ENCODE assay signal across 13 cellular contexts in genomic region chr2:44928660-44929471, GRCh38. TPM values are rescaled to one million over a fixed set of nuclear protein-coding genes. Genes with fewer than 3 reads are reported as not detected.
DNase-seq lines count a peak whose midpoint lies in the region; ATAC-seq and TF ChIP-seq lines count a peak whose summit lies in the region.
"Had no signal": no experiment of that assay in that cellular context is flagged by ENCODE, and none has a peak within 500 bp of the region (broad histone marks: within the 10 kb centered on the region; RNA-seq: fewer than 3 reads in every experiment).

No MANE protein-coding gene starts in this region.

- H3K79me1 ChIP-seq in trophoblast cell (ENCODE audit: low read length): no peaks in the 10 kb centered on the region

- H2BK120ac ChIP-seq in trophoblast cell (ENCODE audit: insufficient read depth, low read length, poor library complexity): no peak overlapping the region

- intact Hi-C loops in heart right ventricle (cut with DNase I) (no loop called here), Right ventricle myocardium superior (cut with DNase I) (no loop called here)

- H3K36me3 ChIP-seq in heart right ventricle (no peaks in the 10 kb centered on the region), trophoblast cell (ENCODE audit: control insufficient read depth in 1 of 2, insufficient read depth in 2 of 2, low read length in 2 of 2) (no peaks in the 10 kb centered on the region)
- H3K36me3 ChIP-seq: esophagus squamous epithelium had no signal

- H3K27me3 ChIP-seq in heart right ventricle (peaks cover 49 to 100% (median 100%) of the 10 kb centered on the region in 7 donors), foreskin keratinocyte (peaks cover 100% of the 10 kb centered on the region), trophoblast cell (ENCODE audit: insufficient read depth, low read length) (peaks cover 78% of the 10 kb centered on the region)

- no peak overlapping the region for H2BK12ac ChIP-seq in trophoblast cell (ENCODE audit: low read length)

- H3K27ac ChIP-seq in heart right ventricle: no peak overlapping the region
- no peak overlapping the region for H3K27ac ChIP-seq in foreskin keratinocyte
- no peak overlapping the region for H3K27ac ChIP-seq in trophoblast cell (ENCODE audit: low read depth, low read length)
- H3K27ac ChIP-seq: esophagus squamous epithelium had no signal

- ATAC-seq in heart right ventricle: peak in 3 of 8 donors; percentile 16 to 48 (median 44)
- ATAC-seq in Right ventricle myocardium superior (ENCODE audit: poor library complexity): no peak
- ATAC-seq in foreskin keratinocyte: peak; percentile 18
- no peak for ATAC-seq in GM18505 (IDR thresholded peaks at IDR 0.05; ENCODE audit: unreplicated experiment)
- ATAC-seq: naive thymus-derived CD4-positive, alpha-beta T cell had no signal

- H3K4ac ChIP-seq in trophoblast cell (ENCODE audit: low read depth, low read length): no peak overlapping the region

- TF ChIP-seq CTCF in heart right ventricle (IDR thresholded peaks at IDR 0.05) (no peak), foreskin keratinocyte (conservative IDR thresholded peaks at IDR 0.05) (no peak)

- no peak overlapping the region for H2BK5ac ChIP-seq in trophoblast cell (ENCODE audit: low read depth, low read length, poor library complexity)

- H3K4me3 ChIP-seq in heart right ventricle (peak overlapping the region in 9 of 10 donors; percentile 14 to 40 (median 30)), trophoblast cell (ENCODE audit: low read depth, low read length) (no peak overlapping the region)

- no peak overlapping the region for H4K91ac ChIP-seq in trophoblast cell (ENCODE audit: low read depth, low read length)

- H3K4me2 ChIP-seq in trophoblast cell (ENCODE audit: low read length): peak overlapping the region; percentile 51

- H3K79me2 ChIP-seq in trophoblast cell (ENCODE audit: control insufficient read depth, insufficient read depth, low read length, poor library complexity): no peaks in the 10 kb centered on the region

- no peak overlapping the region for H3K14ac ChIP-seq in trophoblast cell (ENCODE audit: low read length)

- no peak overlapping the region for H2AK5ac ChIP-seq in trophoblast cell (ENCODE audit: low read length)

- no peak for TF ChIP-seq POLR2A in GM18505 (IDR thresholded peaks at IDR 0.05; ENCODE audit: borderline replicate concordance, extremely low read depth, insufficient read depth, insufficient read length)

- H3K9ac ChIP-seq in trophoblast cell (ENCODE audit: low read length): no peak overlapping the region

- no peak overlapping the region for H4K8ac ChIP-seq in trophoblast cell (ENCODE audit: low read depth, low read length)

- H4K12ac ChIP-seq in trophoblast cell (ENCODE audit: low read depth, low read length): no peak overlapping the region

- H2AFZ ChIP-seq in trophoblast cell (ENCODE audit: insufficient read depth, low read length, poor library complexity): no peak overlapping the region

- peaks cover 0 to 33% (median 20%) of the 10 kb centered on the region in 9 donors for H3K4me1 ChIP-seq in heart right ventricle
- no peaks in the 10 kb centered on the region for H3K4me1 ChIP-seq in foreskin keratinocyte
- H3K4me1 ChIP-seq in trophoblast cell (ENCODE audit: control insufficient read depth in 1 of 2, insufficient read depth in 2 of 2, low read length in 2 of 2): peaks cover 2% of the 10 kb centered on the region in 2 experiments

- DNase-seq in heart right ventricle: no peak
- DNase-seq in Right ventricle myocardium superior: no peak
- DNase-seq in foreskin keratinocyte: no peak
- no peak for DNase-seq in trophoblast cell
- DNase-seq in activated T-cell treated with anti-CD3 and anti-CD28 coated beads, Interleukin-2, amount 50 U/mL, for 1 hour: no peak
- DNase-seq in NCI-H1092 treated with DMSO at 0.1 percent for 48 hours (lab: John Stamatoyannopoulos, UW): no peak
- no peak for DNase-seq in NCI-H1694 treated with DMSO at 0.1 percent for 48 hours (lab: John Stamatoyannopoulos, UW)
- DNase-seq: activated T-cell treated with anti-CD3 and anti-CD28 coated beads, Interleukin-2, amount 50 U/mL, for 24 hours; DMS79 treated with DMSO at 0.1 percent for 48 hours; esophagus squamous epithelium; naive thymus-derived CD4-positive, alpha-beta T cell; stimulated activated CD4-positive, alpha-beta T cell treated with anti-CD3 and anti-CD28 coated beads, Interleukin-4, amount 100 ng/mL, for 4 hours had no signal

- H3K18ac ChIP-seq in trophoblast cell (ENCODE audit: low read length): no peak overlapping the region

- 1 to 3% methylated on average over 66 to 83 of the region's 83 CpGs for WGBS in heart right ventricle, 2 donors
- WGBS in trophoblast cell (ENCODE audit: extremely low coverage, insufficient coverage, insufficient read length): no CpG with 5 or more reads among the region's 83 CpGs

- no peaks in the 10 kb centered on the region for H3K9me3 ChIP-seq in heart right ventricle
- peaks cover 4% of the 10 kb centered on the region for H3K9me3 ChIP-seq in trophoblast cell (ENCODE audit: insufficient read depth, low read depth, low read length)
- H3K9me3 ChIP-seq: esophagus squamous epithelium had no signal

- H3K23ac ChIP-seq in trophoblast cell (ENCODE audit: low read length): no peak overlapping the region

RNA-seq across cellular contexts. Expression of gene SIX3, which starts 12.6 kb away (rescaled TPM):
- total RNA-seq in heart right ventricle (not detected), Right ventricle myocardium superior (not detected), foreskin keratinocyte (not detected in 2 replicates)
- polyA plus RNA-seq in heart right ventricle (not detected), foreskin keratinocyte (not detected in 2 replicates)
- not detected in 2 replicates for polyA plus RNA-seq in trophoblast cell (2013)
- total RNA-seq: esophagus squamous epithelium; naive thymus-derived CD4-positive, alpha-beta T cell had no signal
- polyA plus RNA-seq: naive thymus-derived CD4-positive, alpha-beta T cell had no signal
